ENCODE assay signal across 1 cellular context in the genomic region with DNA sequence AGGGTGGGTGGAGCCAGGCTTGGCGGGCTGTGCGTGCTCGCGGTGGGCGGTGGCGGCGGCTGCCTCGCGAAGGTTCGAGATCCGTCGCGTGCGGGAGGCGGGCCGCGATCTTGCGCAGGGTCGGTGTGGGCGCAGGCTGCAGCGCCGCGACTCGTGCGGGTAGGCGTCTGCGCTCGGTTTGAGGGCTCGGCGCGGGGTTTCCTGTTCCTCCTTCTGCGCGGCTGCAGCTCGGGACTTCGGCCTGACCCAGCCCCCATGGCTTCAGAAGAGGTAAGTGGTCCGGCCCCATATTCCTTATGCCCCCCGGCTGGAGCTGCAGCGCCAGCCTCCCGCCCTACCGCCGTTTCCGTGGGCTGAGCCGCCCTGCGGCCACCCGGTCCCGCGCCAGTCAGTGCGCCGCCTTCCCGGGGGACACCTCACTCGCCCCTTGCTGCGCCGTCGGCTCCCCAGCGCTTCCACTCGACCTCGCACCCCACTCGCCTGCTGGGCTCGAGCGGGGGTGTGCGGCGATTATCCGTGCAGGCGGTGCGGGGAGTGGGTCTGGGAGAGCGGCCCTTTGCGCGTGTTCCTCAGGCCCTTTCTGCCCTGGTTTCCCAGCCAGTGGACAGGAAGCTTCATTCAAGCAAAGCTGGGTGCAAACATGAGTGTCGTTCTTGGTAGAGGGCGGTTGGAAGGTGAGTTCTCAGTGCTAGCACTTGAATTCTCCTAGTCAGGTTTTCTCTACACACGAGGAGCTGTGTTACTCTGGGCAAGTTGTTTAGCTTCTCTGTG.
A peak's percentile ranks its signal among the peaks of the same experiment; 100 is the strongest.
TF ChIP-seq lines count a peak whose summit lies in the region.

A gene with protein sequence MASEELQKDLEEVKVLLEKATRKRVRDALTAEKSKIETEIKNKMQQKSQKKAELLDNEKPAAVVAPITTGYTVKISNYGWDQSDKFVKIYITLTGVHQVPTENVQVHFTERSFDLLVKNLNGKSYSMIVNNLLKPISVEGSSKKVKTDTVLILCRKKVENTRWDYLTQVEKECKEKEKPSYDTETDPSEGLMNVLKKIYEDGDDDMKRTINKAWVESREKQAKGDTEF (plus strand): TSS at position 22 of the 771 bp plus-strand sequence. CDS start 234 bp downstream, at position 256.

TF ChIP-seq in GM12878, 131 proteins besides CTCF, POLR2A, EP300 and RAD21 (continued from another document and continues in another):
- TF ChIP-seq HCFC1 (IDR thresholded peaks at IDR 0.05; ENCODE audit: low read length) (no peak; the same call in 1 of the 2 replicates), ZNF687 (IDR thresholded peaks at IDR 0.05) (peak; percentile 63), NKRF (conservative IDR thresholded peaks at IDR 0.05) (no peak; the same call in none of the 2 replicates), SRF (IDR thresholded peaks at IDR 0.05; ENCODE audit: low read depth in 2 of 2, low read length in 2 of 2) (no peak), PAX8 (IDR thresholded peaks at IDR 0.05) (no peak), POLR2AphosphoS5 (IDR thresholded peaks at IDR 0.05; ENCODE audit: low read length) (no peak; the same call in 1 of the 2 replicates), BACH1 (IDR thresholded peaks at IDR 0.05; ENCODE audit: borderline replicate concordance) (peak; percentile 87), SMARCA5 (IDR thresholded peaks at IDR 0.05) (peak; percentile 60; the same call in 1 of the 2 replicates), DPF2 (IDR thresholded peaks at IDR 0.05) (peak; percentile 85), TCF3 (IDR thresholded peaks at IDR 0.05; ENCODE audit: borderline replicate concordance, insufficient read depth, low read depth, low read length) (no peak), NR2C2 (IDR thresholded peaks at IDR 0.05; ENCODE audit: borderline replicate concordance, control insufficient read depth, insufficient read length, low read depth) (no peak), NR2C1 (IDR thresholded peaks at IDR 0.05) (no peak), CEBPZ (IDR thresholded peaks at IDR 0.05; ENCODE audit: low read depth, low read length) (no peak), REST (IDR thresholded peaks at IDR 0.05; ENCODE audit: low read depth, low read length) (no peak), HDAC2 (IDR thresholded peaks at IDR 0.05) (no peak), IRF4 (IDR thresholded peaks at IDR 0.05; ENCODE audit: low read depth, low read length) (no peak), ZBTB40 (IDR thresholded peaks at IDR 0.05; ENCODE audit: borderline replicate concordance) (no peak), POLR2AphosphoS2 (IDR thresholded peaks at IDR 0.05; ENCODE audit: low read depth, low read length) (peak; percentile 21; the same call in 1 of the 2 replicates), MYB (IDR thresholded peaks at IDR 0.05; ENCODE audit: borderline replicate concordance, low read depth, low read length) (no peak), RCOR1 (conservative IDR thresholded peaks at IDR 0.05; ENCODE audit: low read depth, low read length) (no peak), PKNOX1 (IDR thresholded peaks at IDR 0.05) (no peak), NR2F1 (conservative IDR thresholded peaks at IDR 0.05) (peak; percentile 49; the same call in 1 of the 2 replicates), YBX1 (IDR thresholded peaks at IDR 0.05) (no peak), ZZZ3 (IDR thresholded peaks at IDR 0.05; ENCODE audit: control insufficient read depth, insufficient read length, low read depth) (no peak), RFX5 (IDR thresholded peaks at IDR 0.05; ENCODE audit: low read depth, low read length) (no peak), NBN (IDR thresholded peaks at IDR 0.05) (no peak)
- TF ChIP-seq, protein P1, sequence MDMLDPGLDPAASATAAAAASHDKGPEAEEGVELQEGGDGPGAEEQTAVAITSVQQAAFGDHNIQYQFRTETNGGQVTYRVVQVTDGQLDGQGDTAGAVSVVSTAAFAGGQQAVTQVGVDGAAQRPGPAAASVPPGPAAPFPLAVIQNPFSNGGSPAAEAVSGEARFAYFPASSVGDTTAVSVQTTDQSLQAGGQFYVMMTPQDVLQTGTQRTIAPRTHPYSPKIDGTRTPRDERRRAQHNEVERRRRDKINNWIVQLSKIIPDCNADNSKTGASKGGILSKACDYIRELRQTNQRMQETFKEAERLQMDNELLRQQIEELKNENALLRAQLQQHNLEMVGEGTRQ (IDR thresholded peaks at IDR 0.05; ENCODE audit: borderline replicate concordance, low read depth, low read length) = no peak
- TF ChIP-seq, protein P2, sequence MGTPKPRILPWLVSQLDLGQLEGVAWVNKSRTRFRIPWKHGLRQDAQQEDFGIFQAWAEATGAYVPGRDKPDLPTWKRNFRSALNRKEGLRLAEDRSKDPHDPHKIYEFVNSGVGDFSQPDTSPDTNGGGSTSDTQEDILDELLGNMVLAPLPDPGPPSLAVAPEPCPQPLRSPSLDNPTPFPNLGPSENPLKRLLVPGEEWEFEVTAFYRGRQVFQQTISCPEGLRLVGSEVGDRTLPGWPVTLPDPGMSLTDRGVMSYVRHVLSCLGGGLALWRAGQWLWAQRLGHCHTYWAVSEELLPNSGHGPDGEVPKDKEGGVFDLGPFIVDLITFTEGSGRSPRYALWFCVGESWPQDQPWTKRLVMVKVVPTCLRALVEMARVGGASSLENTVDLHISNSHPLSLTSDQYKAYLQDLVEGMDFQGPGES (IDR thresholded peaks at IDR 0.05) = no peak
- TF ChIP-seq, protein P3, sequence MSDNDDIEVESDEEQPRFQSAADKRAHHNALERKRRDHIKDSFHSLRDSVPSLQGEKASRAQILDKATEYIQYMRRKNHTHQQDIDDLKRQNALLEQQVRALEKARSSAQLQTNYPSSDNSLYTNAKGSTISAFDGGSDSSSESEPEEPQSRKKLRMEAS (IDR thresholded peaks at IDR 0.05; ENCODE audit: low read depth, low read length) = peak; percentile 76
